Comparison of ENCODE assay signal across 7 cellular contexts in the genomic region with DNA sequence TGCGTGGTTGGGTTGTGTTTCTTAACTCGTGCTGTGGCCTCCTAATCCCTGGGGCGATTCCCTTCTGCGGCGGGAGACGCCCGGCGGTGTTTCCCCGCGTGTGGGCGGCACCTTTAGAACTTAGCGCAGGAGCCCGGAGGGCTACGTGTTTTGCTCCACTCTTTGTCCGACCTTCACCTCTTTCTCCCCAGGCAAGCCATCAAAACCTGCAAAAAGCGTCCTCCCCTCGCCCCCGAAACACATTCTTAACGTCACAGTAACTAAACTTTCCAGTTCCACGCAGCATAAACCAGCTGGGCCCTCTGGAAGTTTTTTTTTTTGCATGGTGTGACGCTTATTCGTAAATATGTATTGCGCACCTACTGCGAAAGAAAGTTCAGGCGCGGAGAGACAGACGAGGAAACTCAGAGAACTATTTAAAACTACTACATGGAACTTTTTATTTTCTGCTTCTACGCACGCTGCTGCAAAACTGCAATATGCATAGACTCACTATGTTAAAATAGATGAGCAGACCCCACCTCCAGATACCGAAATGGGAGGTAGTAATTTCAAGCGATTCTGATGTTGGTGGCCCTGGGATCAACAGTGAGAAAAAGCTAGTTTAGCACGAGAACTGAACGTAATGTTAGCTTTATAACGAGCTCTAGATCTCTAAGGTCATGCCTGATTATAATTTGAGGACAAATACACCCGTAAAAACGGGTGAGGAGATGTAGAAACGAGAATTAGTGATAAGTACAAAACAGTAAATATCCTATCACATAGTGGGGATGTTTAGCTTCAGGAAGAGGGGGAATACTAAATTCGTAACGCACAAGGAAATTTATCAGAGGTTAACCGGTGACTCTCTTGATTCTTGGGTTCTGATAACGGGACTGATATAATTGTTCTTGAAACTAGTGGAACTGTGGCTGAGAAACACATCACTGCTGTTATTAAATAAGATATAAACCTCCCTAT. TPM values are rescaled to one million over a fixed set of nuclear protein-coding genes. Genes with fewer than 3 reads are reported as not detected.
DNase-seq lines count a peak whose midpoint lies in the region; ATAC-seq, FAIRE-seq and TF ChIP-seq lines count a peak whose summit lies in the region.

No MANE protein-coding gene starts in this region.

- H3K27me3 ChIP-seq in MG63 (no peaks in the 10 kb centered on the region), foreskin keratinocyte (no peaks in the 10 kb centered on the region), pancreas (no peaks in the 10 kb centered on the region)

- peaks cover 8% of the 10 kb centered on the region for H3K4me1 ChIP-seq in foreskin keratinocyte
- H3K4me1 ChIP-seq in pancreas: peaks cover 17 to 20% (median 17%) of the 10 kb centered on the region in 3 donors

- H3K36me3 Mint-ChIP-seq in activated T-cell treated with anti-CD3 and anti-CD28 coated beads, Interleukin-2, amount 50 U/mL, for 24 hours (ENCODE audit: low read depth): peaks cover 35% of the 10 kb centered on the region

- DNase-seq in HCEC 1CT (peak; percentile 42), MG63 (peak; percentile 50), foreskin keratinocyte (peak; percentile 37 to 55), pancreas (peak in 2 of 6 donors; percentile 20 to 62), frontal cortex (ENCODE audit: low spot score in 2 of 2) (no peak)
- DNase-seq in activated T-cell treated with anti-CD3 and anti-CD28 coated beads, Interleukin-2, amount 50 U/mL, for 24 hours: no peak

- H3K27ac Mint-ChIP-seq in activated T-cell treated with anti-CD3 and anti-CD28 coated beads, Interleukin-2, amount 50 U/mL, for 24 hours: peak overlapping the region; percentile 99

- ATAC-seq in GM18499 (IDR thresholded peaks at IDR 0.05; ENCODE audit: insufficient read depth, unreplicated experiment) (peak; percentile 17), foreskin keratinocyte (peak; percentile 35), pancreas (peak; percentile 45 to 68 (median 58))

- H3K9me3 Mint-ChIP-seq in activated T-cell treated with anti-CD3 and anti-CD28 coated beads, Interleukin-2, amount 50 U/mL, for 24 hours: no peaks in the 10 kb centered on the region

- TF ChIP-seq CTCF in foreskin keratinocyte (conservative IDR thresholded peaks at IDR 0.05) (no peak), pancreas (IDR thresholded peaks at IDR 0.05) (no peak)

- H3K9me3 ChIP-seq in MG63 (no peaks in the 10 kb centered on the region), pancreas (no peaks in the 10 kb centered on the region)

- peaks cover 45% of the 10 kb centered on the region for H3K4me1 Mint-ChIP-seq in activated T-cell treated with anti-CD3 and anti-CD28 coated beads, Interleukin-2, amount 50 U/mL, for 24 hours (ENCODE audit: low read depth)

- H3K27me3 Mint-ChIP-seq in activated T-cell treated with anti-CD3 and anti-CD28 coated beads, Interleukin-2, amount 50 U/mL, for 24 hours: no peaks in the 10 kb centered on the region

- 0 to 1% methylated on average over 41 of the region's 41 CpGs for WGBS in pancreas, 2 donors

- peak overlapping the region; percentile 88 for H3K4me3 Mint-ChIP-seq in activated T-cell treated with anti-CD3 and anti-CD28 coated beads, Interleukin-2, amount 50 U/mL, for 24 hours

- intact Hi-C loops in pancreas (cut with DNase I): no loop called here

- peak overlapping the region; percentile 93 for H3K4me3 ChIP-seq in MG63
- H3K4me3 ChIP-seq in pancreas: peak overlapping the region; percentile 87 to 99 (median 92)

- H3K27ac ChIP-seq in foreskin keratinocyte: peak overlapping the region; percentile 80
- peak overlapping the region; percentile 94 to 95 (median 94) for H3K27ac ChIP-seq in pancreas

- H3K36me3 ChIP-seq in MG63 (peaks cover 3% of the 10 kb centered on the region), pancreas (no peaks in the 10 kb centered on the region)

- FAIRE-seq in pancreas (lab: Jason Lieb, UNC) (no peak), frontal cortex (lab: Jason Lieb, UNC) (no peak)

RNA-seq across cellular contexts. Expression of a gene that starts 0.9 kb away (rescaled TPM):
- 8.7 and 9.5 TPM in 2 replicates for total RNA-seq in MG63 (2014; rRNA removed; shearing (Covaris generic); ENCODE audit: low replicate concordance)
- total RNA-seq in foreskin keratinocyte: 18.6 and 22.8 TPM in 2 replicates
- polyA plus RNA-seq in foreskin keratinocyte: 2.6 and 2.8 TPM in 2 replicates
- total RNA-seq in pancreas: 10 to 100 TPM; 20.8 to 29.1 (median 25.8) TPM
- 1 to 10 TPM; 8.1 to 8.6 TPM for polyA plus RNA-seq in pancreas
- 24.1 TPM for total RNA-seq in frontal cortex

Comparison
In these comparisons a context has a peak if more than half of its experiments do, and no peak if none do; other contexts are left out.
1. DNase-seq: peak in HCEC 1CT (single experiment), MG63 (single experiment) and foreskin keratinocyte (2 of 2); none in activated T-cell treated with anti-CD3 and anti-CD28 coated beads, Interleukin-2, amount 50 U/mL, for 24 hours (single experiment) and frontal cortex (0 of 2).
2. Peak in every context shown above with its lines, with median percentiles within 50 percentile points of each other: ATAC-seq.